ENCODE assay signal across 8 cellular contexts in the genomic region with DNA sequence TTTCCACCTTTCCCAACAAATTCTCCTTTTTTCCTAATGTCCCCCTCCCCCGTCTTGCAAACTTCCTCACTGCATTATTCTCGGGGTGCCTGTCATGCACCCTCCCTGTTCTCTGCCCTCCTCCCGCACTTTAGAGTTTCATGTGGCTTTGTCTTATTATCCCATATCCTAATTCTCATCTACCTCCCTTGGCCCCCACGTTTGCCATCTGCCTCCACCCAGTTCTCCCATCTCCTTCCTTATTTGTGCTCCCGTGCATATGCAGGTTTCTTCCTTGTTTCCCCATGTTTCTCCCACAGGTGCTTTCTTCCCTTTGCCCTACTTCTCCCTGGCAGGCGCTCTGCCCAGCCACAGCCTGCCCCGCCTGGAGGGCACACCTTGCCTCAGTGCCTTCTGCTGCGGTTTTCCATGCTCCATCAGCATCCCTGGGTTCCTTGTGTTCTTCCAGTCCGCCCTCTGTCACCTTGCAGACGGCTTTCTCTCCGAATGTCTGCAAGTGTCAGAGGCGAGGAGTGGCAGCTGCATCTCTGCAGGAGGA. TPM values are rescaled to one million over a fixed set of nuclear protein-coding genes. Genes with fewer than 3 reads are reported as not detected.
DNase-seq lines count a peak whose midpoint lies in the region; ATAC-seq and TF ChIP-seq lines count a peak whose summit lies in the region.

No MANE protein-coding gene starts in this region.

- TF ChIP-seq CTCF in liver (IDR thresholded peaks at IDR 0.05; ENCODE audit: low read depth, low read length, missing input control): no peak
- TF ChIP-seq CTCF in suprapubic skin (IDR thresholded peaks at IDR 0.05): no peak

- DNase-seq in activated T-cell treated with anti-CD3 and anti-CD28 coated beads, Interleukin-2, amount 50 U/mL, for 72 hours: no peak
- no peak for DNase-seq in activated T-cell treated with anti-CD3 and anti-CD28 coated beads for 4 hours
- no peak for DNase-seq in activated naive CD8-positive, alpha-beta T cell treated with anti-CD3 and anti-CD28 coated beads, Interleukin-2, amount 50 U/mL, for 24 hours
- no peak for DNase-seq in suprapubic skin (ENCODE audit: low spot score in 2 of 2)
- no peak for DNase-seq in NCI-H69 (lab: John Stamatoyannopoulos, UW)
- no peak for DNase-seq in activated effector memory CD4-positive, alpha-beta T cell treated with anti-CD3 and anti-CD28 coated beads, Interleukin-2, amount 50 U/mL, for 16 hours

- ATAC-seq in activated T-cell treated with anti-CD3 and anti-CD28 coated beads, Interleukin-2, amount 50 U/mL, for 72 hours (replicated peaks in 1 of 2): no peak
- no peak for ATAC-seq in activated naive CD8-positive, alpha-beta T cell treated with anti-CD3 and anti-CD28 coated beads, Interleukin-2, amount 50 U/mL, for 24 hours
- ATAC-seq in HG03135 (IDR thresholded peaks at IDR 0.05; ENCODE audit: unreplicated experiment): no peak

- H3K4me3 Mint-ChIP-seq in activated T-cell treated with anti-CD3 and anti-CD28 coated beads, Interleukin-2, amount 50 U/mL, for 72 hours: peak overlapping the region; percentile 93 to 94
- H3K4me3 Mint-ChIP-seq in activated naive CD8-positive, alpha-beta T cell treated with anti-CD3 and anti-CD28 coated beads, Interleukin-2, amount 50 U/mL, for 24 hours: peak overlapping the region; percentile 86

- 37% methylated on average over 12 of the region's 12 CpGs for WGBS in liver
- WGBS in suprapubic skin: 46% methylated on average over 12 of the region's 12 CpGs

- H3K9me3 Mint-ChIP-seq in activated T-cell treated with anti-CD3 and anti-CD28 coated beads, Interleukin-2, amount 50 U/mL, for 72 hours: no peaks in the 10 kb centered on the region
- no peaks in the 10 kb centered on the region for H3K9me3 Mint-ChIP-seq in activated naive CD8-positive, alpha-beta T cell treated with anti-CD3 and anti-CD28 coated beads, Interleukin-2, amount 50 U/mL, for 24 hours

- peak in 1 of 2 donors; percentile 15 for TF ChIP-seq RAD21 in liver (IDR thresholded peaks at IDR 0.05)

- peaks cover 9% of the 10 kb centered on the region for H3K27me3 Mint-ChIP-seq in activated T-cell treated with anti-CD3 and anti-CD28 coated beads, Interleukin-2, amount 50 U/mL, for 72 hours (ENCODE audit: low read depth)
- no peaks in the 10 kb centered on the region for H3K27me3 Mint-ChIP-seq in activated naive CD8-positive, alpha-beta T cell treated with anti-CD3 and anti-CD28 coated beads, Interleukin-2, amount 50 U/mL, for 24 hours

- TF ChIP-seq EP300 in suprapubic skin (IDR thresholded peaks at IDR 0.05): no peak

- peak overlapping the region; percentile 76 for H3K27ac Mint-ChIP-seq in activated T-cell treated with anti-CD3 and anti-CD28 coated beads, Interleukin-2, amount 50 U/mL, for 72 hours
- peak overlapping the region; percentile 29 for H3K27ac Mint-ChIP-seq in activated naive CD8-positive, alpha-beta T cell treated with anti-CD3 and anti-CD28 coated beads, Interleukin-2, amount 50 U/mL, for 24 hours

- H3K4me3 ChIP-seq in liver (ENCODE audit: low read depth in 1 of 3, low read length in 3 of 3): peak overlapping the region; percentile 83 to 87 (median 87)
- H3K4me3 ChIP-seq in suprapubic skin: peak overlapping the region; percentile 70

- H3K4me1 ChIP-seq in liver (ENCODE audit: control insufficient read depth in 4 of 4, insufficient read depth in 4 of 4, low read length in 3 of 4): peaks cover 3 to 47% (median 27%) of the 10 kb centered on the region in 4 donors
- H3K4me1 ChIP-seq in suprapubic skin: peaks cover 28% of the 10 kb centered on the region

- H3K9ac ChIP-seq in liver (ENCODE audit: low read depth in 1 of 2, low read length in 2 of 2): peak overlapping the region; percentile 89 to 94

- no peak for TF ChIP-seq POLR2A in suprapubic skin (IDR thresholded peaks at IDR 0.05)

- H3K27me3 ChIP-seq in liver (ENCODE audit: control insufficient read depth in 4 of 4, insufficient read depth in 4 of 4, low read length in 3 of 4): no peaks in the 10 kb centered on the region
- no peaks in the 10 kb centered on the region for H3K27me3 ChIP-seq in suprapubic skin

- peaks cover 26% of the 10 kb centered on the region for H3K4me1 Mint-ChIP-seq in activated T-cell treated with anti-CD3 and anti-CD28 coated beads, Interleukin-2, amount 50 U/mL, for 72 hours (ENCODE audit: low read depth)
- peaks cover 22% of the 10 kb centered on the region for H3K4me1 Mint-ChIP-seq in activated naive CD8-positive, alpha-beta T cell treated with anti-CD3 and anti-CD28 coated beads, Interleukin-2, amount 50 U/mL, for 24 hours

- peaks cover 7 to 16% of the 10 kb centered on the region in 2 donors for H3K36me3 Mint-ChIP-seq in activated T-cell treated with anti-CD3 and anti-CD28 coated beads, Interleukin-2, amount 50 U/mL, for 72 hours (ENCODE audit: insufficient read depth in 2 of 2)
- peaks cover 13% of the 10 kb centered on the region for H3K36me3 Mint-ChIP-seq in activated naive CD8-positive, alpha-beta T cell treated with anti-CD3 and anti-CD28 coated beads, Interleukin-2, amount 50 U/mL, for 24 hours (ENCODE audit: low read depth)

- H3K27ac ChIP-seq in liver (ENCODE audit: low read depth in 1 of 2, low read length in 2 of 2) (peak overlapping the region; percentile 96 to 97), suprapubic skin (peak overlapping the region; percentile 83)

- H3K36me3 ChIP-seq in liver (ENCODE audit: control insufficient read depth in 4 of 4, insufficient read depth in 3 of 4, low read depth in 1 of 4, low read length in 3 of 4) (peaks cover 2 to 11% (median 8%) of the 10 kb centered on the region in 4 donors), suprapubic skin (no peaks in the 10 kb centered on the region)

- H3K9me3 ChIP-seq in liver (ENCODE audit: control insufficient read depth in 4 of 4, low read length in 3 of 4) (no peaks in the 10 kb centered on the region), suprapubic skin (no peaks in the 10 kb centered on the region)

TF ChIP-seq in liver, 16 proteins besides CTCF, POLR2A, EP300 and RAD21:
- TF ChIP-seq SP1 (IDR thresholded peaks at IDR 0.05) (no peak), RXRA (IDR thresholded peaks at IDR 0.05) (peak in 1 of 2 donors; percentile 39), NR2F2 (IDR thresholded peaks at IDR 0.05) (no peak), FOXA2 (IDR thresholded peaks at IDR 0.05) (no peak), HNF4G (IDR thresholded peaks at IDR 0.05) (no peak)
- TF ChIP-seq, protein P1, sequence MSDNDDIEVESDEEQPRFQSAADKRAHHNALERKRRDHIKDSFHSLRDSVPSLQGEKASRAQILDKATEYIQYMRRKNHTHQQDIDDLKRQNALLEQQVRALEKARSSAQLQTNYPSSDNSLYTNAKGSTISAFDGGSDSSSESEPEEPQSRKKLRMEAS (IDR thresholded peaks at IDR 0.05): no peak

RNA-seq across cellular contexts. Expression of a gene that starts 1.5 kb away (rescaled TPM):
- total RNA-seq in activated T-cell treated with anti-CD3 and anti-CD28 coated beads, Interleukin-2, amount 50 U/mL, for 72 hours: 10 to 100 TPM; 60.8 to 68.6 TPM
- total RNA-seq in liver: 10 to 100 TPM; 16.7 to 57.6 TPM
- polyA plus RNA-seq in liver: 10 to 100 TPM in 1 of 2 donors, 1 to 10 TPM in 1; 10.0 to 24.1 TPM
- 10 to 100 TPM; 26.5 to 64.2 (median 31.6) TPM for total RNA-seq in suprapubic skin
